Comparison of ENCODE assay signal across 9 cellular contexts in the genomic region with DNA sequence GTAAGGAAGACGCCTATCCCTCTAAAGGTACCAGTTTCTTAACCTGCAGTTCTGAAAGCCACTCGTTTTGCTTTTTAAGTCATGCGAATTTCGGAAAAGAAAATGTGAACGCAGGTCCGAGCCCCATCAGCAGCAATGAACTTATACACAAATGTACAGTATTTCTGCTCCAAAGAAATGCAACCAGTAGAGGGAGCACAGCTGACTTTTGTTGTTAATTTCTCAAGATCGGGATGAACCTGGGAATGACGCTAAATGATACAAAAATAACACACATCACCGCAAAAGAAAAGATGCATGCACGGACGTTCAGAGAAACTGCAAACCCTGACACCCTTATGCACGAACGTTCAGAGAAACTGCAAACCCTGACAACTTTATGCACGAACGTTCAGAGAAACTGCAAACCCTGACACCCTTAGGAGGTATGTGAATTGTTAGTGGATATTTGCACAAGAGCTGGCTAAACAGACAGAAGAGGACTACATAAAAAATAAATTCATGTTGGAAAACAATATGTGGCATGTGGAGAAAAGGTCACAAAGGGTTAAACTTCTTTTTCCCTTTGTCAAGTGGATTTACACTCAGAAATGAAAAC. TPM values are rescaled to one million over a fixed set of nuclear protein-coding genes. Genes with fewer than 3 reads are reported as not detected.
DNase-seq lines count a peak whose midpoint lies in the region; ATAC-seq and TF ChIP-seq lines count a peak whose summit lies in the region.
"Had no signal": no experiment of that assay in that cellular context is flagged by ENCODE, and none has a peak within 500 bp of the region (broad histone marks: within the 10 kb centered on the region; RNA-seq: fewer than 3 reads in every experiment).

No MANE protein-coding gene starts in this region.

- TF ChIP-seq CTCF in AG04449 (IDR thresholded peaks at IDR 0.05; ENCODE audit: insufficient read depth, low read length, missing control alignments), result peak; percentile 59

- peaks cover 10 to 54% (median 21%) of the 10 kb centered on the region in 3 donors for H3K4me1 Mint-ChIP-seq in CD8-positive, alpha-beta memory T cell
- peaks cover 32% of the 10 kb centered on the region for H3K4me1 Mint-ChIP-seq in activated CD8-positive, alpha-beta memory T cell treated with anti-CD3 and anti-CD28 coated beads, Interleukin-2, amount 10 ng/mL, durations not matched to agents 7 days and 5 days

- CTCF ChIA-PET in AG04449 (lab: Yijun Ruan, JAX), result interaction anchor here (0.9 to 4.8 kb wide), 20 partner anchors 8 to 559 kb away, joined by 3 to 33 read pairs (median 4); no protein-coding TSS in a partner anchor
- CTCF ChIA-PET in CD8-positive, alpha-beta memory T cell (lab: Charles Lee), result no interaction called here
- CTCF ChIA-PET in activated CD8-positive, alpha-beta memory T cell treated with anti-CD3 and anti-CD28 coated beads, Interleukin-2, amount 10 ng/mL, durations not matched to agents 7 days and 5 days (lab: Charles Lee), result no interaction called here

- no peak overlapping the region for H3K4me3 ChIP-seq in AG04449 (ENCODE audit: low read depth, low read length)
- no peak overlapping the region for H3K4me3 ChIP-seq in HAP-1
- no peak overlapping the region for H3K4me3 ChIP-seq in CD8-positive, alpha-beta memory T cell (ENCODE audit: low read length)

- ATAC-seq in SK-N-SH treated with all-trans-retinoic acid at 6 μM for 48 hours, result peak; percentile 69; the same call in 2 of the 3 replicates
- ATAC-seq in activated CD8-positive, alpha-beta memory T cell treated with anti-CD3 and anti-CD28 coated beads, Interleukin-2, amount 10 ng/mL, durations not matched to agents 7 days and 5 days, result no peak
- ATAC-seq in HG03175 (IDR thresholded peaks at IDR 0.05; ENCODE audit: unreplicated experiment), result no peak

- in situ Hi-C loops in HAP-1 (cut with MboI; ENCODE audit: low sequenced_read_pairs), result loop anchor here (10.0 kb wide), 1 partner anchor 257 kb away; no protein-coding TSS in a partner anchor

- H3K9me3 Mint-ChIP-seq in CD8-positive, alpha-beta memory T cell, result peaks cover 0 to 3% (median 0%) of the 10 kb centered on the region in 5 donors
- no peaks in the 10 kb centered on the region for H3K9me3 Mint-ChIP-seq in activated CD8-positive, alpha-beta memory T cell treated with anti-CD3 and anti-CD28 coated beads, Interleukin-2, amount 10 ng/mL, durations not matched to agents 7 days and 5 days (ENCODE audit: low read depth)

- no peaks in the 10 kb centered on the region for H3K36me3 Mint-ChIP-seq in CD8-positive, alpha-beta memory T cell
- peaks cover 16% of the 10 kb centered on the region for H3K36me3 Mint-ChIP-seq in activated CD8-positive, alpha-beta memory T cell treated with anti-CD3 and anti-CD28 coated beads, Interleukin-2, amount 10 ng/mL, durations not matched to agents 7 days and 5 days

- peaks cover 9 to 25% of the 10 kb centered on the region in 2 donors for H3K27me3 Mint-ChIP-seq in CD8-positive, alpha-beta memory T cell
- H3K27me3 Mint-ChIP-seq in activated CD8-positive, alpha-beta memory T cell treated with anti-CD3 and anti-CD28 coated beads, Interleukin-2, amount 10 ng/mL, durations not matched to agents 7 days and 5 days, result peaks cover 44% of the 10 kb centered on the region

- TF ChIP-seq POLR2A in erythroblast (IDR thresholded peaks at IDR 0.05; ENCODE audit: low read length), result no peak

- H3K4me1 ChIP-seq in HAP-1, result no peaks in the 10 kb centered on the region
- peaks cover 22% of the 10 kb centered on the region for H3K4me1 ChIP-seq in CD8-positive, alpha-beta memory T cell (ENCODE audit: insufficient read depth, low read length)

- no peak overlapping the region for H3K27ac ChIP-seq in CD8-positive, alpha-beta memory T cell (ENCODE audit: low read depth, low read length)

- peaks cover 14% of the 10 kb centered on the region for H3K27me3 ChIP-seq in HAP-1 (ENCODE audit: low read depth)
- peaks cover 19% of the 10 kb centered on the region for H3K27me3 ChIP-seq in CD8-positive, alpha-beta memory T cell (ENCODE audit: insufficient read depth, low read length, poor library complexity, severe bottlenecking)

- DNase-seq in AG04449 (ENCODE audit: low read depth, low spot score) (no peak), HAP-1 (ENCODE audit: low spot score in 2 of 2) (peak; percentile 19 to 35), inferior parietal cortex (ENCODE audit: extremely low spot score) (peak; percentile 87), erythroblast (lab: John Stamatoyannopoulos, UW) (no peak)
- no peak for DNase-seq in CD8-positive, alpha-beta memory T cell
- no peak for DNase-seq in activated CD8-positive, alpha-beta memory T cell treated with anti-CD3 and anti-CD28 coated beads, Interleukin-2, amount 10 ng/mL, durations not matched to agents 7 days and 5 days
- DNase-seq: stimulated activated naive CD4-positive, alpha-beta T cell treated with Interleukin-2 at 50 U/mL for 16 hours had no signal

- peak overlapping the region in 1 of 8 donors; percentile 63 for H3K27ac Mint-ChIP-seq in CD8-positive, alpha-beta memory T cell
- no peak overlapping the region for H3K27ac Mint-ChIP-seq in activated CD8-positive, alpha-beta memory T cell treated with anti-CD3 and anti-CD28 coated beads, Interleukin-2, amount 10 ng/mL, durations not matched to agents 7 days and 5 days

- no peaks in the 10 kb centered on the region for H3K9me3 ChIP-seq in HAP-1
- no peaks in the 10 kb centered on the region for H3K9me3 ChIP-seq in CD8-positive, alpha-beta memory T cell (ENCODE audit: low read length)

- POLR2A ChIA-PET in AG04449 (lab: Yijun Ruan, JAX), result interaction anchor here (1.0 kb wide), 1 partner anchor 65 kb away, joined by 3 read pairs; no protein-coding TSS in a partner anchor
- POLR2A ChIA-PET in CD8-positive, alpha-beta memory T cell (lab: Charles Lee), result no interaction called here

- H3K4me3 Mint-ChIP-seq in CD8-positive, alpha-beta memory T cell, result no peak overlapping the region
- H3K4me3 Mint-ChIP-seq in activated CD8-positive, alpha-beta memory T cell treated with anti-CD3 and anti-CD28 coated beads, Interleukin-2, amount 10 ng/mL, durations not matched to agents 7 days and 5 days, result no peak overlapping the region

- no peaks in the 10 kb centered on the region for H3K36me3 ChIP-seq in HAP-1 (replicated peaks)
- no peaks in the 10 kb centered on the region for H3K36me3 ChIP-seq in CD8-positive, alpha-beta memory T cell (ENCODE audit: insufficient read depth, low read length)

TF ChIP-seq in SK-N-SH treated with all-trans-retinoic acid at 6 μM for 48 hours, 23 proteins besides CTCF, POLR2A, EP300 and RAD21 (continues in another document):
- no peak for TF ChIP-seq ISL1 (CRISPR knock-in tag; IDR thresholded peaks at IDR 0.05)
- TF ChIP-seq, protein P1, sequence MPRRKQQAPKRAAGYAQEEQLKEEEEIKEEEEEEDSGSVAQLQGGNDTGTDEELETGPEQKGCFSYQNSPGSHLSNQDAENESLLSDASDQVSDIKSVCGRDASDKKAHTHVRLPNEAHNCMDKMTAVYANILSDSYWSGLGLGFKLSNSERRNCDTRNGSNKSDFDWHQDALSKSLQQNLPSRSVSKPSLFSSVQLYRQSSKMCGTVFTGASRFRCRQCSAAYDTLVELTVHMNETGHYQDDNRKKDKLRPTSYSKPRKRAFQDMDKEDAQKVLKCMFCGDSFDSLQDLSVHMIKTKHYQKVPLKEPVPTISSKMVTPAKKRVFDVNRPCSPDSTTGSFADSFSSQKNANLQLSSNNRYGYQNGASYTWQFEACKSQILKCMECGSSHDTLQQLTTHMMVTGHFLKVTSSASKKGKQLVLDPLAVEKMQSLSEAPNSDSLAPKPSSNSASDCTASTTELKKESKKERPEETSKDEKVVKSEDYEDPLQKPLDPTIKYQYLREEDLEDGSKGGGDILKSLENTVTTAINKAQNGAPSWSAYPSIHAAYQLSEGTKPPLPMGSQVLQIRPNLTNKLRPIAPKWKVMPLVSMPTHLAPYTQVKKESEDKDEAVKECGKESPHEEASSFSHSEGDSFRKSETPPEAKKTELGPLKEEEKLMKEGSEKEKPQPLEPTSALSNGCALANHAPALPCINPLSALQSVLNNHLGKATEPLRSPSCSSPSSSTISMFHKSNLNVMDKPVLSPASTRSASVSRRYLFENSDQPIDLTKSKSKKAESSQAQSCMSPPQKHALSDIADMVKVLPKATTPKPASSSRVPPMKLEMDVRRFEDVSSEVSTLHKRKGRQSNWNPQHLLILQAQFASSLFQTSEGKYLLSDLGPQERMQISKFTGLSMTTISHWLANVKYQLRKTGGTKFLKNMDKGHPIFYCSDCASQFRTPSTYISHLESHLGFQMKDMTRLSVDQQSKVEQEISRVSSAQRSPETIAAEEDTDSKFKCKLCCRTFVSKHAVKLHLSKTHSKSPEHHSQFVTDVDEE (CRISPR knock-in tag; IDR thresholded peaks at IDR 0.05), result no peak
- TF ChIP-seq ZFP30 (CRISPR knock-in tag; IDR thresholded peaks at IDR 0.05), result no peak
- TF ChIP-seq ARNTL (CRISPR knock-in tag; IDR thresholded peaks at IDR 0.05; ENCODE audit: borderline replicate concordance, low read depth), result no peak
- no peak for TF ChIP-seq GLIS3 (CRISPR knock-in tag; IDR thresholded peaks at IDR 0.05)
- TF ChIP-seq ZC3H10 (CRISPR knock-in tag; IDR thresholded peaks at IDR 0.05), result no peak
- no peak for TF ChIP-seq ZFP3 (CRISPR knock-in tag; IDR thresholded peaks at IDR 0.05)
- no peak for TF ChIP-seq ZNF70 (CRISPR knock-in tag; IDR thresholded peaks at IDR 0.05)
- no peak for TF ChIP-seq TOX (CRISPR knock-in tag; IDR thresholded peaks at IDR 0.05; ENCODE audit: borderline replicate concordance)
- no peak for TF ChIP-seq OSR1 (CRISPR knock-in tag; IDR thresholded peaks at IDR 0.05)
- no peak for TF ChIP-seq PATZ1 (CRISPR knock-in tag; IDR thresholded peaks at IDR 0.05; ENCODE audit: borderline replicate concordance)

RNA-seq across cellular contexts. Expression of gene TIAM1, which starts 3.5 kb away (rescaled TPM):
- 10 to 100 TPM; 37.3 to 37.4 TPM for total RNA-seq in CD8-positive, alpha-beta memory T cell
- polyA plus RNA-seq in CD8-positive, alpha-beta memory T cell, result 6.3 TPM
- 10 to 100 TPM; 18.8 to 20.5 TPM for total RNA-seq in activated CD8-positive, alpha-beta memory T cell treated with anti-CD3 and anti-CD28 coated beads, Interleukin-2, amount 10 ng/mL, durations not matched to agents 7 days and 5 days

Comparison
In these comparisons a context has a peak if more than half of its experiments do, and no peak if none do; other contexts are left out.
1. DNase-seq: peak in HAP-1 (2 of 2) and inferior parietal cortex (single experiment); none in AG04449 (single experiment), CD8-positive, alpha-beta memory T cell (0 of 5), activated CD8-positive, alpha-beta memory T cell treated with anti-CD3 and anti-CD28 coated beads, Interleukin-2, amount 10 ng/mL, durations not matched to agents 7 days and 5 days (single experiment) and erythroblast (0 of 2).